In the genomic region with DNA sequence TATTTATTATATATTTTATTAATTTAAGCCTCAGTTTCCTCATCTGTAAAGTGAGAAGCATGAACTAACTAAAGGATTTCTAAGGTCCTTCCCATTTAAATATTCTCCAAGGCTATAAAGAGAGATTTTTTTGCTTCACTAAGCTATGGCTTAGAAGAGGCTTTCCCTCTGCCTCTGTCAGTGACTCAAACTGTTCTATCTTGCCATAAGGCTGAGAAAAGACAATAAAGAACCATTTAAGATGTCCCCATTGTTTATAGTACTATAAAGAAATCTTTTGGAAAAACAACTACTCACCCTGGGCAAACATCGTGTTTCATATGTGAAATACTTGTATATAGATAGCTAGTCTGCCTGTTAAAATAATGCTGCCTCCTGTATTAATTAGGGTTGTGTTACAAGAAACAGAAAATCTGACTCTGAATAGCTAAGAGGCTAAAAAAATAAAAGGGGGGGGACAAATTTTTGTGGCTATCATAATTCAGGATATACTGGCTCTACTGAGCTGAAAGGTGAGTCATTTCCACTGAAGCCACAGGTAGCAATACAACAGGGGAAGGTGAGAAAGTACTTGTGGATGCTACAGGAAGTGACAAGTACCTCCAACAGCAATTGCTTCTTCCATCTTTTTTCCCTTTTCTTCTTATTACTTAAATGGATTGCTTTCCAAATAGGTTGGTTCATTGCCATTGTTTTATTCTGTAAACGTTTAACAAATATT, we compare ENCODE assay signal across 21 cellular contexts. TPM values are rescaled to one million over a fixed set of nuclear protein-coding genes. Genes with fewer than 3 reads are reported as not detected.
DNase-seq lines count a peak whose midpoint lies in the region; ATAC-seq and TF ChIP-seq lines count a peak whose summit lies in the region.
"Had no signal": no experiment of that assay in that cellular context is flagged by ENCODE, and none has a peak within 500 bp of the region (broad histone marks: within the 10 kb centered on the region; RNA-seq: fewer than 3 reads in every experiment).

No MANE protein-coding gene starts in this region.

- H3K27me3 ChIP-seq in mammary epithelial cell (ENCODE audit: insufficient read depth, low read length): no peaks in the 10 kb centered on the region
- H3K27me3 ChIP-seq in mesendoderm (ENCODE audit: insufficient read depth, low read length, poor library complexity): no peaks in the 10 kb centered on the region
- H3K27me3 ChIP-seq: colonic mucosa, upper lobe of right lung had no signal

- H3K18ac ChIP-seq in mesendoderm (ENCODE audit: low read length): no peak overlapping the region

- H3K4me1 ChIP-seq in mammary epithelial cell (ENCODE audit: insufficient read depth, low read length) (peaks cover 19% of the 10 kb centered on the region), mesendoderm (ENCODE audit: control insufficient read depth, low read depth, low read length) (peaks cover 2% of the 10 kb centered on the region)
- H3K4me1 ChIP-seq: colonic mucosa, upper lobe of right lung had no signal

- H3K4ac ChIP-seq in mesendoderm (ENCODE audit: low read depth, low read length): no peak overlapping the region

- in situ Hi-C loops in mammary epithelial cell (cut with MboI; ENCODE audit: low sequenced_read_pairs in 2 of 2): no loop called here

- no peak for DNase-seq in activated CD4-positive, alpha-beta T cell treated with anti-CD3 and anti-CD28 coated beads for 36 hours
- DNase-seq in activated CD4-positive, alpha-beta T cell treated with anti-CD3 and anti-CD28 coated beads for 4 hours: no peak
- peak; percentile 23 for DNase-seq in M059J (ENCODE audit: low read depth)
- peak; percentile 79 for DNase-seq in mammary epithelial cell
- peak; percentile 69 for DNase-seq in mesendoderm
- DNase-seq in HEK293T (ENCODE audit: extremely low spot score): no peak
- DNase-seq in activated gamma-delta T cell treated with Interleukin-2 at 50 U/mL for 16 hours: no peak
- DNase-seq: 8988T, AML-193, colonic mucosa, GM23248, NCI-H1436 treated with DMSO at 0.1 percent for 48 hours, NCI-H226, NCI-H774, OCI-M1, posterior cingulate gyrus, substantia nigra, upper lobe of right lung had no signal

- no peaks in the 10 kb centered on the region for H3K27me3 Mint-ChIP-seq in activated CD4-positive, alpha-beta T cell treated with anti-CD3 and anti-CD28 coated beads for 36 hours
- H3K27me3 Mint-ChIP-seq: brain had no signal

- H3K79me2 ChIP-seq in mammary epithelial cell (ENCODE audit: insufficient read depth, low read length) (no peaks in the 10 kb centered on the region), mesendoderm (ENCODE audit: control insufficient read depth, insufficient read depth, low read length) (peaks cover 2% of the 10 kb centered on the region)

- H4K20me1 ChIP-seq in mammary epithelial cell (ENCODE audit: insufficient read depth, low read length): no peaks in the 10 kb centered on the region

- no peaks in the 10 kb centered on the region for H3K9me3 ChIP-seq in mammary epithelial cell (replicated peaks; ENCODE audit: insufficient read depth, low read length)
- H3K9me3 ChIP-seq: colonic mucosa, upper lobe of right lung had no signal

- POLR2A ChIA-PET in activated CD4-positive, alpha-beta T cell treated with anti-CD3 and anti-CD28 coated beads for 36 hours (lab: Charles Lee): no interaction called here
- POLR2A ChIA-PET in HEK293T (lab: Yijun Ruan, JAX): interaction anchor here (0.7 kb wide), 1 partner anchor 9 kb away, joined by 4 read pairs; no protein-coding TSS in a partner anchor

- no peak overlapping the region for H3K23ac ChIP-seq in mesendoderm (ENCODE audit: low read length)

- no peaks in the 10 kb centered on the region for H3K36me3 ChIP-seq in mammary epithelial cell (ENCODE audit: insufficient read depth, low read length)
- no peaks in the 10 kb centered on the region for H3K36me3 ChIP-seq in mesendoderm (ENCODE audit: control insufficient read depth, insufficient read depth, low read length)
- H3K36me3 ChIP-seq: colonic mucosa, upper lobe of right lung had no signal

- intact Hi-C loops in activated CD4-positive, alpha-beta T cell treated with anti-CD3 and anti-CD28 coated beads for 36 hours (cut with DNase I, micrococcal nuclease): no loop called here
- intact Hi-C loops in mammary epithelial cell (cut with micrococcal nuclease): no loop called here

- BruUV-seq in mammary epithelial cell (replicated peaks; lab: Mats Ljungman, UMichigan): no TSS peak

- no peak overlapping the region for H2BK15ac ChIP-seq in mesendoderm (replicated peaks; ENCODE audit: low read depth)

- H3K4me3 Mint-ChIP-seq in activated CD4-positive, alpha-beta T cell treated with anti-CD3 and anti-CD28 coated beads for 36 hours: no peak overlapping the region
- H3K4me3 Mint-ChIP-seq: brain, nephron had no signal

- H3K79me1 ChIP-seq in mesendoderm (ENCODE audit: low read length): peaks cover 7% of the 10 kb centered on the region

- H3K9ac ChIP-seq in mammary epithelial cell (ENCODE audit: insufficient read depth, low read length): no peak overlapping the region
- no peak overlapping the region for H3K9ac ChIP-seq in mesendoderm (ENCODE audit: low read length)
- H3K9ac ChIP-seq: GM23248 had no signal

- H2BK120ac ChIP-seq in mesendoderm (ENCODE audit: low read depth, low read length): no peak overlapping the region

- peaks cover 21% of the 10 kb centered on the region for H3K4me1 Mint-ChIP-seq in activated CD4-positive, alpha-beta T cell treated with anti-CD3 and anti-CD28 coated beads for 36 hours

- TF ChIP-seq CTCF in mammary epithelial cell (conservative IDR thresholded peaks at IDR 0.05 in 1 of 2, IDR thresholded peaks at IDR 0.05 in 1 of 2; ENCODE audit: extremely low read depth in 1 of 2, insufficient read depth in 1 of 2, low read depth in 1 of 2, low read length in 2 of 2): no peak

- dilution Hi-C loops in mammary epithelial cell (cut with HindIII; ENCODE audit: low sequenced_read_pairs): no loop called here

- no peak overlapping the region for H2BK5ac ChIP-seq in mesendoderm (ENCODE audit: low read length)

- H2AK5ac ChIP-seq in mesendoderm (ENCODE audit: low read length): no peak overlapping the region

- CTCF ChIA-PET in activated CD4-positive, alpha-beta T cell treated with anti-CD3 and anti-CD28 coated beads for 36 hours (lab: Charles Lee): interaction anchor here (0.7 to 1.1 kb wide), 2 partner anchors 26 to 130 kb away, joined by 3 to 6 read pairs; partner anchors contain the start of gene EPHA4
- CTCF ChIA-PET in mammary epithelial cell (lab: Charles Lee; ENCODE audit: low non-redundant PET): interaction anchor here (0.6 kb wide), 2 partner anchors 45 to 168 kb away, joined by 5 to 16 read pairs; no protein-coding TSS in a partner anchor
- CTCF ChIA-PET in HEK293T (lab: Yijun Ruan, JAX): no interaction called here

- H3K4me3 ChIP-seq in mammary epithelial cell (replicated peaks in 1 of 3; ENCODE audit: insufficient read depth in 1 of 3, low read depth in 2 of 3, low read length in 3 of 3) (no peak overlapping the region), mesendoderm (ENCODE audit: low read length) (no peak overlapping the region)
- H3K4me3 ChIP-seq: colonic mucosa, GM23248, upper lobe of right lung had no signal

- peak; percentile 86 for ATAC-seq in activated CD4-positive, alpha-beta T cell treated with anti-CD3 and anti-CD28 coated beads for 36 hours
- ATAC-seq in GM18520 (IDR thresholded peaks at IDR 0.05; ENCODE audit: unreplicated experiment): no peak
- ATAC-seq: upper lobe of right lung had no signal

- no peaks in the 10 kb centered on the region for H3K9me3 Mint-ChIP-seq in activated CD4-positive, alpha-beta T cell treated with anti-CD3 and anti-CD28 coated beads for 36 hours (ENCODE audit: low read depth)
- H3K9me3 Mint-ChIP-seq: nephron had no signal

- no peak overlapping the region for H4K5ac ChIP-seq in mesendoderm (ENCODE audit: low read length)

- H3K56ac ChIP-seq in mesendoderm (ENCODE audit: low read length): no peak overlapping the region

- H4K8ac ChIP-seq in mesendoderm (ENCODE audit: low read depth, low read length): no peak overlapping the region

- H3K4me2 ChIP-seq in mammary epithelial cell (ENCODE audit: insufficient read depth, low read depth, low read length) (peak overlapping the region; percentile 49), mesendoderm (ENCODE audit: low read length) (no peak overlapping the region)

- WGBS in mammary epithelial cell (ENCODE audit: low coverage, missing lambda C conversion rate): 3% methylated on average over 2 of the region's 2 CpGs
- no CpG with 5 or more reads among the region's 2 CpGs for WGBS in mesendoderm (ENCODE audit: extremely low coverage, insufficient coverage, low lambda C conversion rate)

- peak overlapping the region; percentile 3 for H3K27ac ChIP-seq in mammary epithelial cell (ENCODE audit: insufficient read depth, low read depth, low read length)
- no peak overlapping the region for H3K27ac ChIP-seq in mesendoderm (ENCODE audit: low read depth, low read length)
- H3K27ac ChIP-seq: colonic mucosa, GM23248, upper lobe of right lung had no signal

- H3K36me3 Mint-ChIP-seq in activated CD4-positive, alpha-beta T cell treated with anti-CD3 and anti-CD28 coated beads for 36 hours (ENCODE audit: low read depth): peaks cover 1% of the 10 kb centered on the region

- H3K27ac Mint-ChIP-seq in activated CD4-positive, alpha-beta T cell treated with anti-CD3 and anti-CD28 coated beads for 36 hours: no peak overlapping the region
- H3K27ac Mint-ChIP-seq: brain, nephron had no signal

- H2AFZ ChIP-seq in mammary epithelial cell (ENCODE audit: low read depth, low read length): no peak overlapping the region
- H2AFZ ChIP-seq: GM23248 had no signal

TF ChIP-seq in HEK293T, 16 proteins besides CTCF, POLR2A, EP300 and RAD21:
- TF ChIP-seq LEF1 (IDR thresholded peaks at IDR 0.05; ENCODE audit: borderline replicate concordance): no peak
- TF ChIP-seq CTBP1 (IDR thresholded peaks at IDR 0.05; ENCODE audit: borderline replicate concordance): no peak
- no peak for TF ChIP-seq FOXA1 (IDR thresholded peaks at IDR 0.05)
- TF ChIP-seq L3MBTL2 (conservative IDR thresholded peaks at IDR 0.05): no peak
- no peak for TF ChIP-seq SP1 (IDR thresholded peaks at IDR 0.05)

RNA-seq across cellular contexts. Expression of gene EPHA4, which starts 25.4 kb away (rescaled TPM):
- total RNA-seq in activated CD4-positive, alpha-beta T cell treated with anti-CD3 and anti-CD28 coated beads for 36 hours: 1 to 10 TPM; 5.9 to 7.2 TPM
- total RNA-seq in M059J (2014; rRNA removed; shearing (Covaris generic)): 5.7 and 18.0 TPM in 2 replicates
- 10 to 100 TPM in 1 of 2 donors, 1 to 10 TPM in 1; 3.9 to 55.5 TPM for total RNA-seq in mammary epithelial cell
- 2.0 TPM for polyA plus RNA-seq in mammary epithelial cell
- polyA minus RNA-seq in mammary epithelial cell: 11.3 TPM
- polyA plus RNA-seq in mesendoderm (2013, experiment 1 of 2): 14.3 TPM
- 14.8 TPM for polyA plus RNA-seq in mesendoderm (2013, experiment 2 of 2)

Comparison
In these comparisons a context has a peak if more than half of its experiments do, and no peak if none do; other contexts are left out.
1. DNase-seq: peak in M059J (single experiment), mammary epithelial cell (single experiment) and mesendoderm (single experiment); none in activated CD4-positive, alpha-beta T cell treated with anti-CD3 and anti-CD28 coated beads for 36 hours (single experiment), activated CD4-positive, alpha-beta T cell treated with anti-CD3 and anti-CD28 coated beads for 4 hours (0 of 2), HEK293T (single experiment) and activated gamma-delta T cell treated with Interleukin-2 at 50 U/mL for 16 hours (single experiment).